ENCODE assay signal across 18 cellular contexts in genomic region chr10:3931901-3932300, GRCh38.
A peak's percentile ranks its signal among the peaks of the same experiment; 100 is the strongest.
DNase-seq lines count a peak whose midpoint lies in the region; ATAC-seq and TF ChIP-seq lines count a peak whose summit lies in the region.
"Had no signal": no experiment of that assay in that cellular context is flagged by ENCODE, and none has a peak within 500 bp of the region (broad histone marks: within the 10 kb centered on the region; RNA-seq: fewer than 3 reads in every experiment).

No MANE protein-coding gene starts in this region.

- CTCF ChIA-PET in activated CD8-positive, alpha-beta memory T cell treated with anti-CD3 and anti-CD28 coated beads, Interleukin-2, amount 10 ng/mL, durations not matched to agents 7 days and 5 days (lab: Charles Lee) = interaction anchor here (0.8 to 1.6 kb wide), 4 partner anchors 29 to 66 kb away, joined by 3 to 4 read pairs (median 4); no protein-coding TSS in a partner anchor
- CTCF ChIA-PET in activated CD8-positive, alpha-beta T cell treated with anti-CD3 and anti-CD28 coated beads for 36 hours (lab: Charles Lee) = no interaction called here

- no peak for ATAC-seq in activated CD8-positive, alpha-beta memory T cell treated with anti-CD3 and anti-CD28 coated beads, Interleukin-2, amount 10 ng/mL, durations not matched to agents 7 days and 5 days
- no peak for ATAC-seq in activated CD8-positive, alpha-beta T cell treated with anti-CD3 and anti-CD28 coated beads for 36 hours
- no peak for ATAC-seq in GM21737 (IDR thresholded peaks at IDR 0.05; ENCODE audit: unreplicated experiment)
- ATAC-seq: PC-3 had no signal

- peaks cover 29% of the 10 kb centered on the region for H3K36me3 Mint-ChIP-seq in activated CD8-positive, alpha-beta memory T cell treated with anti-CD3 and anti-CD28 coated beads, Interleukin-2, amount 10 ng/mL, durations not matched to agents 7 days and 5 days
- peaks cover 9% of the 10 kb centered on the region for H3K36me3 Mint-ChIP-seq in activated CD8-positive, alpha-beta T cell treated with anti-CD3 and anti-CD28 coated beads for 36 hours (ENCODE audit: low read depth)
- H3K36me3 Mint-ChIP-seq in activated T-helper 2 cell treated with anti-CD3 and anti-CD28 coated beads, Interferon-gamma antibody, Interleukin-2, Interleukin-4, amounts not matched to agents 10 μg/mL and 5 μg/mL and 100 μg/mL, durations not matched to agents 14 hours and 24 hours and 36 hours (ENCODE audit: low read depth) = peaks cover 17% of the 10 kb centered on the region
- no peaks in the 10 kb centered on the region for H3K36me3 Mint-ChIP-seq in osteocyte (ENCODE audit: unreplicated experiment)
- H3K36me3 Mint-ChIP-seq: CD14-positive monocyte had no signal

- POLR2A ChIA-PET in activated CD8-positive, alpha-beta T cell treated with anti-CD3 and anti-CD28 coated beads for 36 hours (lab: Charles Lee) = interaction anchor here (1.2 kb wide), 1 partner anchor 121 kb away, joined by 4 read pairs; no protein-coding TSS in a partner anchor

- intact Hi-C loops in activated CD8-positive, alpha-beta T cell treated with anti-CD3 and anti-CD28 coated beads for 36 hours (cut with micrococcal nuclease) = no loop called here
- intact Hi-C loops in activated T-helper 2 cell treated with anti-CD3 and anti-CD28 coated beads, Interferon-gamma antibody, Interleukin-2, Interleukin-4, amounts not matched to agents 10 μg/mL and 5 μg/mL and 100 μg/mL, durations not matched to agents 14 hours and 24 hours and 36 hours (cut with micrococcal nuclease) = loop anchor here (10.0 kb wide), 1 partner anchor 313 kb away; no protein-coding TSS in a partner anchor

- DNase-seq in activated CD8-positive, alpha-beta memory T cell treated with anti-CD3 and anti-CD28 coated beads, Interleukin-2, amount 10 ng/mL, durations not matched to agents 7 days and 5 days = no peak
- no peak for DNase-seq in activated CD8-positive, alpha-beta memory T cell treated with anti-CD3 and anti-CD28 coated beads, Interleukin-2, amount 50 U/mL, for 4 hours
- no peak for DNase-seq in activated CD8-positive, alpha-beta T cell treated with anti-CD3 and anti-CD28 coated beads for 36 hours
- DNase-seq in activated T-helper 2 cell treated with anti-CD3 and anti-CD28 coated beads, Interferon-gamma antibody, Interleukin-2, Interleukin-4, amounts not matched to agents 10 μg/mL and 5 μg/mL and 100 μg/mL, durations not matched to agents 14 hours and 24 hours and 36 hours (ENCODE audit: low spot score) = no peak
- peak; percentile 60 for DNase-seq in osteocyte (ENCODE audit: extremely low spot score, unreplicated experiment)
- no peak for DNase-seq in activated effector memory CD4-positive, alpha-beta T cell treated with anti-CD3 and anti-CD28 coated beads, Interleukin-2, amount 50 U/mL, for 16 hours
- DNase-seq: ACHN, DND-41, Karpas-422, NCI-H1048, NCI-H1436, NCI-H1930, NCI-H226, NCI-H526, PC-3 had no signal

- no peaks in the 10 kb centered on the region for H3K9me3 Mint-ChIP-seq in activated CD8-positive, alpha-beta memory T cell treated with anti-CD3 and anti-CD28 coated beads, Interleukin-2, amount 10 ng/mL, durations not matched to agents 7 days and 5 days (ENCODE audit: low read depth)
- H3K9me3 Mint-ChIP-seq in activated CD8-positive, alpha-beta T cell treated with anti-CD3 and anti-CD28 coated beads for 36 hours = no peaks in the 10 kb centered on the region
- peaks cover 2% of the 10 kb centered on the region for H3K9me3 Mint-ChIP-seq in activated T-helper 2 cell treated with anti-CD3 and anti-CD28 coated beads, Interferon-gamma antibody, Interleukin-2, Interleukin-4, amounts not matched to agents 10 μg/mL and 5 μg/mL and 100 μg/mL, durations not matched to agents 14 hours and 24 hours and 36 hours
- H3K9me3 Mint-ChIP-seq in osteocyte (ENCODE audit: unreplicated experiment) = no peaks in the 10 kb centered on the region
- H3K9me3 Mint-ChIP-seq: IgD-negative memory B cell had no signal

- peak overlapping the region; percentile 66 for H3K27ac Mint-ChIP-seq in activated CD8-positive, alpha-beta memory T cell treated with anti-CD3 and anti-CD28 coated beads, Interleukin-2, amount 10 ng/mL, durations not matched to agents 7 days and 5 days
- peak overlapping the region; percentile 28 for H3K27ac Mint-ChIP-seq in activated CD8-positive, alpha-beta T cell treated with anti-CD3 and anti-CD28 coated beads for 36 hours
- H3K27ac Mint-ChIP-seq in activated T-helper 2 cell treated with anti-CD3 and anti-CD28 coated beads, Interferon-gamma antibody, Interleukin-2, Interleukin-4, amounts not matched to agents 10 μg/mL and 5 μg/mL and 100 μg/mL, durations not matched to agents 14 hours and 24 hours and 36 hours = peak overlapping the region; percentile 20
- H3K27ac Mint-ChIP-seq in osteocyte (ENCODE audit: unreplicated experiment) = no peak overlapping the region

- H3K4me3 Mint-ChIP-seq in activated CD8-positive, alpha-beta memory T cell treated with anti-CD3 and anti-CD28 coated beads, Interleukin-2, amount 10 ng/mL, durations not matched to agents 7 days and 5 days = no peak overlapping the region
- no peak overlapping the region for H3K4me3 Mint-ChIP-seq in activated CD8-positive, alpha-beta T cell treated with anti-CD3 and anti-CD28 coated beads for 36 hours
- H3K4me3 Mint-ChIP-seq in activated T-helper 2 cell treated with anti-CD3 and anti-CD28 coated beads, Interferon-gamma antibody, Interleukin-2, Interleukin-4, amounts not matched to agents 10 μg/mL and 5 μg/mL and 100 μg/mL, durations not matched to agents 14 hours and 24 hours and 36 hours (ENCODE audit: low read depth) = no peak overlapping the region
- no peak overlapping the region for H3K4me3 Mint-ChIP-seq in osteocyte (ENCODE audit: unreplicated experiment)
- H3K4me3 Mint-ChIP-seq: CD14-positive monocyte, IgD-negative memory B cell had no signal

- no peak for TF ChIP-seq CTCF in activated CD8-positive, alpha-beta T cell treated with anti-CD3 and anti-CD28 coated beads for 36 hours (IDR thresholded peaks at IDR 0.05)
- TF ChIP-seq CTCF in osteocyte (IDR thresholded peaks at IDR 0.05) = no peak

- no peaks in the 10 kb centered on the region for H3K27me3 Mint-ChIP-seq in activated CD8-positive, alpha-beta memory T cell treated with anti-CD3 and anti-CD28 coated beads, Interleukin-2, amount 10 ng/mL, durations not matched to agents 7 days and 5 days
- H3K27me3 Mint-ChIP-seq in activated CD8-positive, alpha-beta T cell treated with anti-CD3 and anti-CD28 coated beads for 36 hours = no peaks in the 10 kb centered on the region
- no peaks in the 10 kb centered on the region for H3K27me3 Mint-ChIP-seq in activated T-helper 2 cell treated with anti-CD3 and anti-CD28 coated beads, Interferon-gamma antibody, Interleukin-2, Interleukin-4, amounts not matched to agents 10 μg/mL and 5 μg/mL and 100 μg/mL, durations not matched to agents 14 hours and 24 hours and 36 hours (ENCODE audit: low read depth)
- H3K27me3 Mint-ChIP-seq in osteocyte (ENCODE audit: unreplicated experiment) = no peaks in the 10 kb centered on the region

- H3K4me1 Mint-ChIP-seq in activated CD8-positive, alpha-beta memory T cell treated with anti-CD3 and anti-CD28 coated beads, Interleukin-2, amount 10 ng/mL, durations not matched to agents 7 days and 5 days = peaks cover 55% of the 10 kb centered on the region
- H3K4me1 Mint-ChIP-seq in activated CD8-positive, alpha-beta T cell treated with anti-CD3 and anti-CD28 coated beads for 36 hours (ENCODE audit: low read depth) = peaks cover 57% of the 10 kb centered on the region
- H3K4me1 Mint-ChIP-seq in activated T-helper 2 cell treated with anti-CD3 and anti-CD28 coated beads, Interferon-gamma antibody, Interleukin-2, Interleukin-4, amounts not matched to agents 10 μg/mL and 5 μg/mL and 100 μg/mL, durations not matched to agents 14 hours and 24 hours and 36 hours (ENCODE audit: low read depth) = peaks cover 68% of the 10 kb centered on the region
- H3K4me1 Mint-ChIP-seq in osteocyte (ENCODE audit: unreplicated experiment) = peaks cover 19% of the 10 kb centered on the region
